Comparison of ENCODE assay signal across 2 cellular contexts in genomic region chr5:96339862-96340261, GRCh38.
TF ChIP-seq lines count a peak whose summit lies in the region.

No MANE protein-coding gene starts in this region.

TF ChIP-seq in SK-N-SH, 30 proteins besides CTCF, POLR2A, EP300 and RAD21 (continued from another document):
- TF ChIP-seq REST (IDR thresholded peaks at IDR 0.05; ENCODE audit: low read depth, low read length) (no peak), RFX5 (IDR thresholded peaks at IDR 0.05; ENCODE audit: low read length) (no peak), PBX3 (IDR thresholded peaks at IDR 0.05) (no peak), JUND (IDR thresholded peaks at IDR 0.05) (no peak)

TF ChIP-seq in SK-N-SH treated with all-trans-retinoic acid at 6 μM for 48 hours, 23 proteins besides CTCF, POLR2A, EP300 and RAD21 (continued from another document):
- TF ChIP-seq TOX (CRISPR knock-in tag; IDR thresholded peaks at IDR 0.05; ENCODE audit: borderline replicate concordance) (no peak), SNAI2 (CRISPR knock-in tag; IDR thresholded peaks at IDR 0.05) (no peak), ZNF70 (CRISPR knock-in tag; IDR thresholded peaks at IDR 0.05) (no peak), TCF4 (CRISPR knock-in tag; IDR thresholded peaks at IDR 0.05; ENCODE audit: borderline replicate concordance) (no peak), RARB (CRISPR knock-in tag; IDR thresholded peaks at IDR 0.05) (no peak), ZFP3 (CRISPR knock-in tag; IDR thresholded peaks at IDR 0.05) (no peak), BACH2 (CRISPR knock-in tag; IDR thresholded peaks at IDR 0.05; ENCODE audit: borderline replicate concordance) (no peak), ARNTL (CRISPR knock-in tag; IDR thresholded peaks at IDR 0.05; ENCODE audit: borderline replicate concordance, low read depth) (no peak), ZC3H10 (CRISPR knock-in tag; IDR thresholded peaks at IDR 0.05) (no peak), TSHZ2 (CRISPR knock-in tag; IDR thresholded peaks at IDR 0.05) (no peak)
